ENCODE assay signal across 24 cellular contexts in the genomic region with DNA sequence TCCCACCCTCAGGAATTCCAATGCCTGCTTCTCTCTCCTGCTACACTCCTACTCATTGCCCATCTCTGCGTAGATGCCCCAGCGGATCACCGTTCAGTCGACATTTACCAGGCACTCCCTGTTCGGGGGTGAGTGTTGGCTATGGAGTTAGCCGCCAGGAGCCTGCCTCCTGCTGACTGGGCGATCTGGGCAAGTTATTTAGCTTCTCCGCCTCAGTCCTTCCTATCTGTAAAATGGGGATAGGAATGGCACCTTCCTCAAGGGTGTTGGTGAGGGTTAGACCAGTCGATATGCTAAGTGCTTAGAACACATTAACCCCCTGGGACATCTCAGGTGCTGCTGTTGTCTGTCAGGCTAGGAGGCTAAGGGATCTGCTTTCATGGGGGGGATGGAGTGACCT.
"Had no signal": no experiment of that assay in that cellular context is flagged by ENCODE, and none has a peak within 500 bp of the region (broad histone marks: within the 10 kb centered on the region; RNA-seq: fewer than 3 reads in every experiment).

No MANE protein-coding gene starts in this region.

- H3K36me3 Mint-ChIP-seq: mesothelial cell of epicardium; naive thymus-derived CD8-positive, alpha-beta T cell; type B pancreatic cell had no signal

- H3K27me3 ChIP-seq: colonic mucosa, dorsolateral prefrontal cortex, esophagus squamous epithelium, gastrocnemius medialis, ovary, right atrium auricular region, vagina had no signal

- H3K4me3 ChIP-seq: colonic mucosa, dorsolateral prefrontal cortex, esophagus squamous epithelium, gastrocnemius medialis, left ventricle myocardium inferior, ovary, psoas muscle, right atrium auricular region, thoracic aorta, vagina had no signal

- H3K9me3 Mint-ChIP-seq: activated T-helper 1 cell treated with anti-CD3 and anti-CD28 coated beads, Interleukin-12 subunit alpha, Interleukin-12 subunit beta, Interleukin-2, Interleukin-4 antibody, amounts not matched to agents 30 ng/mL and 10 ng/mL and 1 ng/mL, durations not matched to agents 14 hours and 24 hours and 36 hours; central memory CD8-positive, alpha-beta T cell; mesothelial cell of epicardium; naive thymus-derived CD8-positive, alpha-beta T cell; type B pancreatic cell had no signal

- H3K4me1 Mint-ChIP-seq: central memory CD8-positive, alpha-beta T cell; mesothelial cell of epicardium had no signal

- H3K36me3 ChIP-seq: colonic mucosa, esophagus squamous epithelium, gastrocnemius medialis, left ventricle myocardium inferior, ovary, right atrium auricular region, thoracic aorta, vagina had no signal

- H3K4me1 ChIP-seq: colonic mucosa, esophagus squamous epithelium, psoas muscle, vagina had no signal

- H3K4me3 Mint-ChIP-seq: activated T-helper 1 cell treated with anti-CD3 and anti-CD28 coated beads, Interleukin-12 subunit alpha, Interleukin-12 subunit beta, Interleukin-2, Interleukin-4 antibody, amounts not matched to agents 30 ng/mL and 10 ng/mL and 1 ng/mL, durations not matched to agents 14 hours and 24 hours and 36 hours; central memory CD8-positive, alpha-beta T cell; mesothelial cell of epicardium; naive thymus-derived CD8-positive, alpha-beta T cell; type B pancreatic cell had no signal

- DNase-seq: activated CD4-positive, alpha-beta T cell treated with anti-CD3 and anti-CD28 coated beads for 4 hours; activated CD4-positive, alpha-beta T cell treated with anti-CD3 and anti-CD28 coated beads, Interleukin-2, amount 50 U/mL, for 48 hours; activated CD4-positive, CD25-positive, alpha-beta regulatory T cell; activated gamma-delta T cell; activated naive CD4-positive, alpha-beta T cell treated with anti-CD3 and anti-CD28 coated beads, Interleukin-2, amount 50 U/mL, for 16 hours; aorta; colonic mucosa; dorsolateral prefrontal cortex; esophagus squamous epithelium; gastrocnemius medialis; hippocampal formation; left ventricle myocardium inferior; naive thymus-derived CD8-positive, alpha-beta T cell; ovary; psoas muscle; stimulated activated CD4-positive, alpha-beta T cell treated with anti-CD3 and anti-CD28 coated beads, Interleukin-4, amount 100 ng/mL, for 24 hours; stimulated activated naive CD4-positive, alpha-beta T cell treated with Interleukin-2 at 50 U/mL for 16 hours had no signal

- H3K9me3 ChIP-seq: colonic mucosa, esophagus squamous epithelium, gastrocnemius medialis, left ventricle myocardium inferior, ovary, psoas muscle, right atrium auricular region, vagina had no signal

- ATAC-seq: gastrocnemius medialis; naive thymus-derived CD8-positive, alpha-beta T cell; psoas muscle had no signal

- H3K27ac Mint-ChIP-seq: activated T-helper 1 cell treated with anti-CD3 and anti-CD28 coated beads, Interleukin-12 subunit alpha, Interleukin-12 subunit beta, Interleukin-2, Interleukin-4 antibody, amounts not matched to agents 30 ng/mL and 10 ng/mL and 1 ng/mL, durations not matched to agents 14 hours and 24 hours and 36 hours; mesothelial cell of epicardium; type B pancreatic cell had no signal

- H3K27me3 Mint-ChIP-seq: type B pancreatic cell had no signal

- H3K27ac ChIP-seq: colonic mucosa, dorsolateral prefrontal cortex, gastrocnemius medialis, left ventricle myocardium inferior, ovary, psoas muscle, right atrium auricular region, thoracic aorta, vagina had no signal
